ENCODE assay signal across 22 cellular contexts in the genomic region with DNA sequence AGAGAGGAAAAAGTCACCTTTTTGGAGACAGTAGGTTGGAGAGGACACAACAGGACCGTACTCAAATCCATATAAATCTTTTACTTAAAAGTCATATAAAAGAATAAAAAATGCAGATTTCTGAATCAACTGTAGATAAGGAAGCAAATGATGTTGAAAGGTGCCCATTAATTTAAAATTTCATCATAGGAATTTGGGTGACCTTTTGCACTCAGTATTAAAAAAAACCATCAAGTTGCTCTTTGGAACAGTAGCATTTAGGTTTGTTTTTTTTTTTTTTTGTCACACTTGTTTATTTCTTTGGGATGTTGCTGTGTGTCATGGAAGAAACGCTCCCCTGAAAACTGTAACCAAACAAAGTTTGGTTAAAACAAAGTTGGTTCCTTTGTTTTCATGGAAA. TPM values are rescaled to one million over a fixed set of nuclear protein-coding genes. Genes with fewer than 3 reads are reported as not detected.
"Had no signal": no experiment of that assay in that cellular context is flagged by ENCODE, and none has a peak within 500 bp of the region (broad histone marks: within the 10 kb centered on the region; RNA-seq: fewer than 3 reads in every experiment).

No MANE protein-coding gene starts in this region.

- H3K9me3 ChIP-seq: body of pancreas, sigmoid colon, spleen, thyroid gland, upper lobe of right lung had no signal

- H3K4me1 ChIP-seq: foreskin keratinocyte, spleen, upper lobe of right lung had no signal

- H3K27me3 ChIP-seq: body of pancreas, foreskin keratinocyte, sigmoid colon, spleen, thyroid gland, upper lobe of right lung had no signal

- FAIRE-seq: colon had no signal

- H3K36me3 ChIP-seq: sigmoid colon, spleen, thyroid gland, upper lobe of right lung had no signal

- H3K4me3 ChIP-seq: body of pancreas, sigmoid colon, spleen, thyroid gland, upper lobe of right lung had no signal

- DNase-seq: activated CD4-positive, alpha-beta memory T cell treated with anti-CD3 and anti-CD28 coated beads for 36 hours; activated CD4-positive, alpha-beta T cell treated with anti-CD3 and anti-CD28 coated beads for 4 hours; activated CD4-positive, CD25-positive, alpha-beta regulatory T cell; activated naive CD4-positive, alpha-beta T cell treated with Interleukin-2 at 50 U/mL for 16 hours; activated naive CD8-positive, alpha-beta T cell treated with anti-CD3 and anti-CD28 coated beads for 36 hours; activated T-cell treated with anti-CD3 and anti-CD28 coated beads, Interleukin-2, amount 50 U/mL, for 48 hours; effector memory CD4-positive, alpha-beta T cell; foreskin keratinocyte; naive B cell; occipital lobe; sigmoid colon; spleen; stimulated activated CD4-positive, alpha-beta T cell treated with anti-CD3 and anti-CD28 coated beads, Interleukin-4, amount 100 ng/mL, for 24 hours; stimulated activated naive CD4-positive, alpha-beta T cell treated with Interleukin-2 at 50 U/mL for 16 hours; upper lobe of right lung had no signal

- H3K27ac ChIP-seq: foreskin keratinocyte, spleen, thyroid gland, upper lobe of right lung had no signal

RNA-seq across cellular contexts. Expression of a gene that starts 20.9 kb away (rescaled TPM):
- total RNA-seq: activated CD4-positive, alpha-beta memory T cell treated with anti-CD3 and anti-CD28 coated beads for 36 hours; activated naive CD8-positive, alpha-beta T cell treated with anti-CD3 and anti-CD28 coated beads for 36 hours; dermis microvascular lymphatic vessel endothelial cell; lower leg skin; mononuclear cell; neural crest cell; occipital lobe; thyroid gland had no signal
- polyA plus RNA-seq: spleen had no signal
